10 cellular contexts compared by ENCODE assay signal in the genomic region with DNA sequence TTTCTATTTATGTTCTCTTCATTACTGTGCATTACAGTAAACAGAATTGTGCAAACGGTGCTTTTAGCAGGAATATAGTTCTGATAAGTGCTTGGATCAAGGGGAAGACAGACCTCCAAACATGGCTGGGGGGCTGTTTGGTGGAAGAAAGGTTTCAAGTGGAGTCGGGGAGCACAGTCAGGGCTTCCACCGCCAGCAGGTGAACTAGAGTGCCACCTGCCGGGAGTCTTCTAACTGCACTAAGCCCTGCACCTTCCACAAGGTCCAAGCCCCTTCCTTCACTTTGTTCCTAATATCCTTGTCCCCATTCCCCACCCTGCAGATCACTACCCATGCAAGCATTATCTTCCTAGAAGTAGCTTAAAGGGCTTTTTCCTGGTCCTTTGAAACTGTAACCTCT. TPM values are rescaled to one million over a fixed set of nuclear protein-coding genes. Genes with fewer than 3 reads are reported as not detected.
DNase-seq lines count a peak whose midpoint lies in the region; ATAC-seq and TF ChIP-seq lines count a peak whose summit lies in the region.
"Had no signal": no experiment of that assay in that cellular context is flagged by ENCODE, and none has a peak within 500 bp of the region (broad histone marks: within the 10 kb centered on the region; RNA-seq: fewer than 3 reads in every experiment).

No MANE protein-coding gene starts in this region.

- H3K36me3 Mint-ChIP-seq in CD8-positive, alpha-beta T cell: no peaks in the 10 kb centered on the region
- H3K36me3 Mint-ChIP-seq: activated naive CD4-positive, alpha-beta T cell treated with anti-CD3 and anti-CD28 coated beads, Interleukin-2, amount 50 U/mL, for 24 hours had no signal

- H3K9me3 ChIP-seq in DND-41 (ENCODE audit: insufficient read depth, low read length, severe bottlenecking): no peaks in the 10 kb centered on the region
- no peaks in the 10 kb centered on the region for H3K9me3 ChIP-seq in SU-DHL-6 (ENCODE audit: insufficient read depth, low read length)
- H3K9me3 ChIP-seq in SJCRH30 (replicated peaks): no peaks in the 10 kb centered on the region
- no peaks in the 10 kb centered on the region for H3K9me3 ChIP-seq in CD8-positive, alpha-beta T cell (ENCODE audit: low read length)

- H3K4me2 ChIP-seq in DND-41 (ENCODE audit: insufficient read depth, low read length): no peak overlapping the region
- H3K4me2 ChIP-seq in SU-DHL-6 (ENCODE audit: low read depth, low read length, poor library complexity, severe bottlenecking): no peak overlapping the region

- no peaks in the 10 kb centered on the region for H3F3A ChIP-seq in SU-DHL-6 (ENCODE audit: insufficient read depth)

- intact Hi-C loops in CD8-positive, alpha-beta T cell (cut with DNase I, micrococcal nuclease): loop anchor here in 1 of 2 experiments (10.0 kb wide), 1 partner anchor 58 kb away; no protein-coding TSS in a partner anchor

- H3K9me2 ChIP-seq in SU-DHL-6 (replicated peaks; ENCODE audit: insufficient read depth, low read length): no peaks in the 10 kb centered on the region

- peaks cover 2% of the 10 kb centered on the region for H3K4me1 Mint-ChIP-seq in CD8-positive, alpha-beta T cell (ENCODE audit: low read depth)

- H3K27ac ChIP-seq in DND-41 (ENCODE audit: low read length) (no peak overlapping the region), SU-DHL-6 (ENCODE audit: low read depth, low read length) (no peak overlapping the region), SJCRH30 (no peak overlapping the region)
- H3K27ac ChIP-seq in CD8-positive, alpha-beta T cell (ENCODE audit: low read depth, low read length): no peak overlapping the region

- H3K4me1 ChIP-seq in DND-41 (ENCODE audit: insufficient read depth, low read length) (no peaks in the 10 kb centered on the region), SJCRH30 (no peaks in the 10 kb centered on the region)
- no peaks in the 10 kb centered on the region for H3K4me1 ChIP-seq in CD8-positive, alpha-beta T cell (ENCODE audit: insufficient read depth, low read length)

- peaks cover 59% of the 10 kb centered on the region for H3K27me3 Mint-ChIP-seq in CD8-positive, alpha-beta T cell (ENCODE audit: low read depth)

- H3K9ac ChIP-seq in DND-41 (ENCODE audit: low read depth, low read length) (no peak overlapping the region), SU-DHL-6 (ENCODE audit: low read length) (no peak overlapping the region)

- no peak overlapping the region for H2AFZ ChIP-seq in DND-41 (ENCODE audit: low read depth, low read length)
- H2AFZ ChIP-seq in SU-DHL-6 (ENCODE audit: low read depth, low read length, severe bottlenecking): no peak overlapping the region

- H3K36me3 ChIP-seq in DND-41 (ENCODE audit: insufficient read depth, low read length): no peaks in the 10 kb centered on the region
- H3K36me3 ChIP-seq in SU-DHL-6 (ENCODE audit: low read length): no peaks in the 10 kb centered on the region
- no peaks in the 10 kb centered on the region for H3K36me3 ChIP-seq in SJCRH30
- H3K36me3 ChIP-seq in CD8-positive, alpha-beta T cell (ENCODE audit: insufficient read depth, low read length): no peaks in the 10 kb centered on the region

- H4K20me1 ChIP-seq in DND-41 (ENCODE audit: insufficient read depth, low read length) (0 out of 2 replicates have a peak, but pooled peaks cover 4% of the 10 kb centered on the region), SU-DHL-6 (ENCODE audit: low read depth, low read length) (no peaks in the 10 kb centered on the region)

- POLR2A ChIA-PET in CD8-positive, alpha-beta T cell (lab: Charles Lee): interaction anchor here (0.6 kb wide), 1 partner anchor 26 kb away, joined by 3 read pairs; no protein-coding TSS in a partner anchor
- POLR2A ChIA-PET in HEK293T (lab: Yijun Ruan, JAX): interaction anchor here (0.6 kb wide), 1 partner anchor 110 kb away, joined by 3 read pairs; no protein-coding TSS in a partner anchor

- H3K27ac Mint-ChIP-seq in CD8-positive, alpha-beta T cell: no peak overlapping the region
- H3K27ac Mint-ChIP-seq: naive B cell had no signal

- H3K27me3 ChIP-seq in DND-41 (ENCODE audit: insufficient read depth, low read length, poor library complexity) (peaks cover 5% of the 10 kb centered on the region), SU-DHL-6 (ENCODE audit: low read length) (no peaks in the 10 kb centered on the region), SJCRH30 (no peaks in the 10 kb centered on the region)
- H3K27me3 ChIP-seq in CD8-positive, alpha-beta T cell (ENCODE audit: insufficient read depth, low read length): peaks cover 5% of the 10 kb centered on the region

- CTCF ChIA-PET in CD8-positive, alpha-beta T cell (lab: Charles Lee): no interaction called here
- CTCF ChIA-PET in HEK293T (lab: Yijun Ruan, JAX): interaction anchor here (0.6 kb wide), 1 partner anchor 559 kb away, joined by 3 read pairs; no protein-coding TSS in a partner anchor

- TF ChIP-seq CTCF in DND-41 (IDR thresholded peaks at IDR 0.05; ENCODE audit: borderline replicate concordance, extremely low read depth, low read length, poor library complexity, severe bottlenecking) (peak; percentile 69), SU-DHL-6 (IDR thresholded peaks at IDR 0.05; ENCODE audit: insufficient read depth, low read length, poor library complexity, severe bottlenecking) (peak; percentile 83)
- no peak for TF ChIP-seq CTCF in CD8-positive, alpha-beta T cell (IDR thresholded peaks at IDR 0.05)

- ATAC-seq in DND-41 (ENCODE audit: insufficient read depth, low read depth) (peak; percentile 77; the same call in 2 of the 3 replicates), HG02938 (IDR thresholded peaks at IDR 0.05; ENCODE audit: unreplicated experiment) (no peak)
- ATAC-seq in CD8-positive, alpha-beta T cell: no peak

- DNase-seq in DND-41: peak; percentile 42
- DNase-seq in HPDE6-E6E7 (ENCODE audit: extremely low spot score): peak; percentile 22
- peak; percentile 33 for DNase-seq in left kidney (ENCODE audit: low read depth, low spot score)
- no peak for DNase-seq in SJCRH30
- no peak for DNase-seq in CD8-positive, alpha-beta T cell
- no peak for DNase-seq in HEK293T (ENCODE audit: extremely low spot score)
- DNase-seq: naive B cell had no signal

- H3K79me2 ChIP-seq in DND-41 (ENCODE audit: insufficient read depth, low read length): no peaks in the 10 kb centered on the region
- no peaks in the 10 kb centered on the region for H3K79me2 ChIP-seq in SU-DHL-6 (ENCODE audit: insufficient read depth, low read length)

- H3K9me3 Mint-ChIP-seq in CD8-positive, alpha-beta T cell: no peaks in the 10 kb centered on the region

- H3K4me3 ChIP-seq in DND-41 (ENCODE audit: low read depth in 1 of 2, low read length in 2 of 2) (no peak overlapping the region), SU-DHL-6 (ENCODE audit: insufficient read depth, low read length, poor library complexity, severe bottlenecking) (no peak overlapping the region), SJCRH30 (no peak overlapping the region)
- H3K4me3 ChIP-seq in CD8-positive, alpha-beta T cell (ENCODE audit: low read depth, low read length): no peak overlapping the region

- no peak overlapping the region for H3K4me3 Mint-ChIP-seq in CD8-positive, alpha-beta T cell
- H3K4me3 Mint-ChIP-seq: activated naive CD4-positive, alpha-beta T cell treated with anti-CD3 and anti-CD28 coated beads, Interleukin-2, amount 50 U/mL, for 24 hours had no signal

TF ChIP-seq in HEK293T, 16 proteins besides CTCF, POLR2A, EP300 and RAD21:
- TF ChIP-seq TARDBP (IDR thresholded peaks at IDR 0.05): no peak
- TF ChIP-seq ZNF384 (IDR thresholded peaks at IDR 0.05): no peak
- TF ChIP-seq ELF4 (IDR thresholded peaks at IDR 0.05): no peak
- TF ChIP-seq FOXM1 (IDR thresholded peaks at IDR 0.05; ENCODE audit: borderline replicate concordance): no peak
- TF ChIP-seq LEF1 (IDR thresholded peaks at IDR 0.05; ENCODE audit: borderline replicate concordance): no peak
- TF ChIP-seq SUZ12 (IDR thresholded peaks at IDR 0.05): no peak
- no peak for TF ChIP-seq FOXK2 (IDR thresholded peaks at IDR 0.05)
- TF ChIP-seq CTBP1 (IDR thresholded peaks at IDR 0.05; ENCODE audit: borderline replicate concordance): no peak
- TF ChIP-seq HDGF (IDR thresholded peaks at IDR 0.05; ENCODE audit: borderline replicate concordance): no peak
- TF ChIP-seq FOXA1 (IDR thresholded peaks at IDR 0.05): no peak
- TF ChIP-seq ARNT (IDR thresholded peaks at IDR 0.05): no peak
- TF ChIP-seq NFRKB (IDR thresholded peaks at IDR 0.05): no peak
- TF ChIP-seq SP1 (IDR thresholded peaks at IDR 0.05): no peak

RNA-seq across cellular contexts. Expression of a gene that starts 11.1 kb away (rescaled TPM):
- 1.9 and 2.2 TPM in 2 replicates for total RNA-seq in SJCRH30 (2014; rRNA removed; shearing (Covaris generic))
- not detected for total RNA-seq in CD8-positive, alpha-beta T cell

Comparison
In these comparisons a context has a peak if more than half of its experiments do, and no peak if none do; other contexts are left out.
1. DNase-seq: peak in DND-41 (single experiment), HPDE6-E6E7 (single experiment) and left kidney (single experiment); none in SJCRH30 (0 of 2), CD8-positive, alpha-beta T cell (0 of 7) and HEK293T (single experiment).